ENCODE assay signal across 8 cellular contexts in genomic region chr13:27770809-27771208, GRCh38. TPM values are rescaled to one million over a fixed set of nuclear protein-coding genes. Genes with fewer than 3 reads are reported as not detected.
DNase-seq lines count a peak whose midpoint lies in the region; TF ChIP-seq lines count a peak whose summit lies in the region.

No MANE protein-coding gene starts in this region.

- WGBS in spleen, 5 donors, result 13 to 25% (median 18%) methylated on average over 3 of the region's 3 CpGs

- no peaks in the 10 kb centered on the region for H3K9me3 Mint-ChIP-seq in type B pancreatic cell

- TF ChIP-seq CTCF in GM12873 (IDR thresholded peaks at IDR 0.05; ENCODE audit: insufficient read depth, low read depth, low read length, missing control alignments) (peak; percentile 77), epithelial cell of proximal tubule (conservative IDR thresholded peaks at IDR 0.05; ENCODE audit: low read depth, low read length) (peak; percentile 68), type B pancreatic cell (conservative IDR thresholded peaks at IDR 0.05) (peak; percentile 63), spleen (IDR thresholded peaks at IDR 0.05 in 8 of 11, conservative IDR thresholded peaks at IDR 0.05 in 3 of 11) (peak in 3 of 11 experiments; percentile 13 to 32 (median 21))

- intact Hi-C loops in spleen (cut with DNase I; ENCODE audit: low total_unique reads), result no loop called here

- no peak overlapping the region for H3K27ac ChIP-seq in spleen

- peaks cover 0 to 68% (median 0%) of the 10 kb centered on the region in 7 donors for H3K27me3 ChIP-seq in spleen (replicated peaks in 1 of 7)

- no peaks in the 10 kb centered on the region for H3K9me3 ChIP-seq in spleen

- no peaks in the 10 kb centered on the region for H3K36me3 Mint-ChIP-seq in type B pancreatic cell

- no peak overlapping the region for H3K4me3 Mint-ChIP-seq in type B pancreatic cell

- peaks cover 2% of the 10 kb centered on the region for H3K4me1 Mint-ChIP-seq in type B pancreatic cell (ENCODE audit: unreplicated experiment)

- no peaks in the 10 kb centered on the region for H3K4me1 ChIP-seq in spleen

- DNase-seq in AML-193 (lab: John Stamatoyannopoulos, UW) (peak; percentile 46 to 48), NCI-H460 (ENCODE audit: extremely low read depth, low read depth) (peak; percentile 33), epithelial cell of proximal tubule (ENCODE audit: low read depth) (no peak), type B pancreatic cell (ENCODE audit: extremely low spot score, unreplicated experiment) (no peak), D341Med (ENCODE audit: low spot score) (no peak), spleen (no peak), NCI-H2029 (lab: John Stamatoyannopoulos, UW) (no peak)

- TF ChIP-seq POLR2A in spleen (IDR thresholded peaks at IDR 0.05), result no peak

- H3K27ac Mint-ChIP-seq in type B pancreatic cell, result no peak overlapping the region

- H3K27me3 Mint-ChIP-seq in type B pancreatic cell, result peaks cover 63% of the 10 kb centered on the region

- H3K36me3 ChIP-seq in spleen, result no peaks in the 10 kb centered on the region

- H3K4me3 ChIP-seq in epithelial cell of proximal tubule (ENCODE audit: low read depth, low read length), result no peak overlapping the region
- no peak overlapping the region for H3K4me3 ChIP-seq in spleen

RNA-seq across cellular contexts. Expression of gene GSX1, which starts 21.5 kb away (rescaled TPM):
- total RNA-seq in NCI-H460 (2014; rRNA removed; shearing (Covaris generic)), result not detected in 2 replicates
- not detected in 2 replicates for polyA plus RNA-seq in NCI-H460 (2014; cell fraction: nucleus; rRNA removed)
- total RNA-seq in epithelial cell of proximal tubule, result not detected in 2 replicates
- total RNA-seq in type B pancreatic cell (ENCODE audit: low replicate concordance), result not detected in 2 replicates
- not detected for total RNA-seq in spleen
- not detected for polyA plus RNA-seq in spleen

Comparison
In these comparisons a context has a peak if more than half of its experiments do, and no peak if none do; other contexts are left out.
1. DNase-seq: peak in AML-193 (2 of 2) and NCI-H460 (single experiment); none in epithelial cell of proximal tubule (single experiment), type B pancreatic cell (single experiment), D341Med (single experiment), spleen (single experiment) and NCI-H2029 (single experiment).